In genomic region chr17:51840688-51841087, GRCh38 we compare ENCODE assay signal across 17 cellular contexts.
DNase-seq lines count a peak whose midpoint lies in the region; ATAC-seq and TF ChIP-seq lines count a peak whose summit lies in the region.
"Had no signal": no experiment of that assay in that cellular context is flagged by ENCODE, and none has a peak within 500 bp of the region (broad histone marks: within the 10 kb centered on the region; RNA-seq: fewer than 3 reads in every experiment).

No MANE protein-coding gene starts in this region.

- no peaks in the 10 kb centered on the region for H3K9me3 ChIP-seq in SK-N-SH
- H3K9me3 ChIP-seq: BLaER1, Caco-2 had no signal

- TF ChIP-seq RAD21 in SK-N-SH (IDR thresholded peaks at IDR 0.05; ENCODE audit: low read length) = no peak

- H3K4me1 ChIP-seq in SK-N-SH (ENCODE audit: control insufficient read depth in 1 of 2, insufficient read depth in 2 of 2, low read depth in 1 of 2, low read length in 1 of 2) = no peaks in the 10 kb centered on the region; a peak in 1 of 4 replicates
- H3K4me1 ChIP-seq: BLaER1, Caco-2 had no signal

- no peaks in the 10 kb centered on the region for H3F3A ChIP-seq in SK-N-SH (replicated peaks; ENCODE audit: insufficient read depth)

- no peak overlapping the region for H3K4me2 ChIP-seq in SK-N-SH
- H3K4me2 ChIP-seq: BLaER1 had no signal

- no peaks in the 10 kb centered on the region for H3K9me2 ChIP-seq in SK-N-SH

- no peaks in the 10 kb centered on the region for H4K20me1 ChIP-seq in SK-N-SH (ENCODE audit: insufficient read depth)
- H4K20me1 ChIP-seq: BLaER1 had no signal

- CTCF ChIA-PET in SK-N-SH (lab: Yijun Ruan, JAX) = interaction anchor here (1.0 to 1.3 kb wide), 2 partner anchors 76 to 266 kb away, joined by 4 to 8 read pairs; no protein-coding TSS in a partner anchor

- no peak overlapping the region for H3K27ac ChIP-seq in SK-N-SH (ENCODE audit: low read depth in 2 of 2, low read length in 1 of 2)
- H3K27ac ChIP-seq: 22Rv1, BLaER1, C4-2B, GM23248 had no signal

- H3K27me3 ChIP-seq in SK-N-SH (ENCODE audit: insufficient read depth) = no peaks in the 10 kb centered on the region
- H3K27me3 ChIP-seq: BLaER1 had no signal

- TF ChIP-seq EP300 in SK-N-SH (IDR thresholded peaks at IDR 0.05; ENCODE audit: borderline replicate concordance in 1 of 2, low read depth in 1 of 2, low read length in 1 of 2) = no peak

- no peak for DNase-seq in SK-N-SH
- DNase-seq in Jurkat, Clone E6-1 (ENCODE audit: low read depth, low spot score) = peak; percentile 11
- DNase-seq in OCI-M1 (lab: John Stamatoyannopoulos, UW) = peak; percentile 90
- DNase-seq in HuH-7 (ENCODE audit: low spot score) = no peak
- DNase-seq: Caco-2; CD4-positive, CD25-positive, alpha-beta regulatory T cell; CD8-positive, alpha-beta T cell; DMS153; DND-41; GM23248; H7; HCEC 1CT had no signal

- no peak overlapping the region for H2AFZ ChIP-seq in SK-N-SH (ENCODE audit: low read depth)
- H2AFZ ChIP-seq: GM23248 had no signal

- H3K36me3 ChIP-seq in SK-N-SH (replicated peaks in 1 of 2; ENCODE audit: control insufficient read depth in 1 of 2, insufficient read depth in 2 of 2, low read length in 1 of 2) = no peaks in the 10 kb centered on the region
- H3K36me3 ChIP-seq: BLaER1 had no signal

- ATAC-seq in SK-N-SH treated with all-trans-retinoic acid at 6 μM for 48 hours = no peak
- no peak for ATAC-seq in HG03378 (IDR thresholded peaks at IDR 0.05; ENCODE audit: unreplicated experiment)
- ATAC-seq: CD8-positive, alpha-beta T cell had no signal

- H3K4me3 ChIP-seq in SK-N-SH (ENCODE audit: low read depth in 2 of 2, low read length in 1 of 2) = no peak overlapping the region
- no peak overlapping the region for H3K4me3 ChIP-seq in Jurkat, Clone E6-1 (ENCODE audit: low read length)
- H3K4me3 ChIP-seq: BLaER1, GM23248 had no signal

- TF ChIP-seq CTCF in SK-N-SH (IDR thresholded peaks at IDR 0.05) = no peak

- 25% methylated on average over 3 of the region's 3 CpGs for WGBS in SK-N-SH (ENCODE audit: low lambda C conversion rate)

- no peak overlapping the region for H3K9ac ChIP-seq in SK-N-SH
- H3K9ac ChIP-seq: BLaER1, GM23248 had no signal

- POLR2A ChIA-PET in SK-N-SH (lab: Yijun Ruan, JAX) = no interaction called here

- H3K79me2 ChIP-seq in SK-N-SH (ENCODE audit: insufficient read depth) = no peaks in the 10 kb centered on the region

TF ChIP-seq in SK-N-SH treated with all-trans-retinoic acid at 6 μM for 48 hours, 23 proteins besides CTCF, POLR2A, EP300 and RAD21:
- no peak for TF ChIP-seq TCF4 (CRISPR knock-in tag; IDR thresholded peaks at IDR 0.05; ENCODE audit: borderline replicate concordance)
- no peak for TF ChIP-seq CSDC2 (CRISPR knock-in tag; IDR thresholded peaks at IDR 0.05)
- TF ChIP-seq ZNF70 (CRISPR knock-in tag; IDR thresholded peaks at IDR 0.05) = 0 out of 2 replicates have a peak, but pooled peaks have one; percentile 11

TF ChIP-seq in SK-N-SH, 30 proteins besides CTCF, POLR2A, EP300 and RAD21:
- TF ChIP-seq, protein P1, sequence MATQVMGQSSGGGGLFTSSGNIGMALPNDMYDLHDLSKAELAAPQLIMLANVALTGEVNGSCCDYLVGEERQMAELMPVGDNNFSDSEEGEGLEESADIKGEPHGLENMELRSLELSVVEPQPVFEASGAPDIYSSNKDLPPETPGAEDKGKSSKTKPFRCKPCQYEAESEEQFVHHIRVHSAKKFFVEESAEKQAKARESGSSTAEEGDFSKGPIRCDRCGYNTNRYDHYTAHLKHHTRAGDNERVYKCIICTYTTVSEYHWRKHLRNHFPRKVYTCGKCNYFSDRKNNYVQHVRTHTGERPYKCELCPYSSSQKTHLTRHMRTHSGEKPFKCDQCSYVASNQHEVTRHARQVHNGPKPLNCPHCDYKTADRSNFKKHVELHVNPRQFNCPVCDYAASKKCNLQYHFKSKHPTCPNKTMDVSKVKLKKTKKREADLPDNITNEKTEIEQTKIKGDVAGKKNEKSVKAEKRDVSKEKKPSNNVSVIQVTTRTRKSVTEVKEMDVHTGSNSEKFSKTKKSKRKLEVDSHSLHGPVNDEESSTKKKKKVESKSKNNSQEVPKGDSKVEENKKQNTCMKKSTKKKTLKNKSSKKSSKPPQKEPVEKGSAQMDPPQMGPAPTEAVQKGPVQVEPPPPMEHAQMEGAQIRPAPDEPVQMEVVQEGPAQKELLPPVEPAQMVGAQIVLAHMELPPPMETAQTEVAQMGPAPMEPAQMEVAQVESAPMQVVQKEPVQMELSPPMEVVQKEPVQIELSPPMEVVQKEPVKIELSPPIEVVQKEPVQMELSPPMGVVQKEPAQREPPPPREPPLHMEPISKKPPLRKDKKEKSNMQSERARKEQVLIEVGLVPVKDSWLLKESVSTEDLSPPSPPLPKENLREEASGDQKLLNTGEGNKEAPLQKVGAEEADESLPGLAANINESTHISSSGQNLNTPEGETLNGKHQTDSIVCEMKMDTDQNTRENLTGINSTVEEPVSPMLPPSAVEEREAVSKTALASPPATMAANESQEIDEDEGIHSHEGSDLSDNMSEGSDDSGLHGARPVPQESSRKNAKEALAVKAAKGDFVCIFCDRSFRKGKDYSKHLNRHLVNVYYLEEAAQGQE (IDR thresholded peaks at IDR 0.05; ENCODE audit: low read depth, low read length) = no peak
- no peak for TF ChIP-seq RCOR1 (IDR thresholded peaks at IDR 0.05; ENCODE audit: low read length)
- no peak for TF ChIP-seq MXI1 (IDR thresholded peaks at IDR 0.05; ENCODE audit: low read depth, low read length)
- TF ChIP-seq NFIC (IDR thresholded peaks at IDR 0.05; ENCODE audit: borderline replicate concordance) = no peak
- no peak for TF ChIP-seq FOSL2 (IDR thresholded peaks at IDR 0.05; ENCODE audit: borderline replicate concordance, low read depth)
- TF ChIP-seq, protein P2, sequence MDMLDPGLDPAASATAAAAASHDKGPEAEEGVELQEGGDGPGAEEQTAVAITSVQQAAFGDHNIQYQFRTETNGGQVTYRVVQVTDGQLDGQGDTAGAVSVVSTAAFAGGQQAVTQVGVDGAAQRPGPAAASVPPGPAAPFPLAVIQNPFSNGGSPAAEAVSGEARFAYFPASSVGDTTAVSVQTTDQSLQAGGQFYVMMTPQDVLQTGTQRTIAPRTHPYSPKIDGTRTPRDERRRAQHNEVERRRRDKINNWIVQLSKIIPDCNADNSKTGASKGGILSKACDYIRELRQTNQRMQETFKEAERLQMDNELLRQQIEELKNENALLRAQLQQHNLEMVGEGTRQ (IDR thresholded peaks at IDR 0.05; ENCODE audit: borderline replicate concordance, low read depth, low read length) = no peak
- no peak for TF ChIP-seq ELF1 (IDR thresholded peaks at IDR 0.05)
- no peak for TF ChIP-seq TCF12 (IDR thresholded peaks at IDR 0.05)
- no peak for TF ChIP-seq SMC3 (IDR thresholded peaks at IDR 0.05; ENCODE audit: low read depth, low read length)

Comparison
In these comparisons a context has a peak if more than half of its experiments do, and no peak if none do; other contexts are left out.
1. DNase-seq: peak in Jurkat, Clone E6-1 (single experiment) and OCI-M1 (single experiment); none in SK-N-SH (single experiment) and HuH-7 (single experiment).